In the genomic region with DNA sequence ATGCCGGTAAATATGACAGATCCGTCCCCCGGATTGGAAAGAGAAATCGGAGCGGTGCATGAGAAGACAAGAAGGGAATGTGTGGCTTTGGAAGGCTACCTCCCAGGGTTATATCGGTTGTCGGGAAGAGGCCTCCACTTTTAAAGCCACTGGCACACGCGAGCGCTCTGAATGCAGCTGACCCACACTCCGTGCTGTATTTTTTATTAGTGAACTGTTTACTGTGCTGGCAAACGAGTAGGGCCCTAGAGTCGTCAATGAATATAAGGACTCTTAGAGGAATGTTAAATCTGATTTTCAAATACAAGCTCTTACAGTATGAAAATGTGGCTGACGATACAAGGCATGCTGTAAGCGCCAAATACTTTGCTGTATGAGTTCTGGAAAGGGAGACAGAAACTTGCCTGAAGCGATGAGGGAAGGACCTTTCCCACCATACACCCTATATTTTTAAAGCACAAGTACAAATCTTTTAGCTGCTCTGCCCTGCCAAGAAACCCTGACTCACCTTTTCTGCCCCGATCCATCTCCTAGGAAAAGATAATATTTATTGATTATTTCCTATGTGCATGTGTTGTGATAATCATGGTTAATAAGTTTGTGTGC, we compare ENCODE assay signal across 8 cellular contexts. TPM values are rescaled to one million over a fixed set of nuclear protein-coding genes. Genes with fewer than 3 reads are reported as not detected.
A peak's percentile ranks its signal among the peaks of the same experiment; 100 is the strongest.
DNase-seq lines count a peak whose midpoint lies in the region; ATAC-seq, FAIRE-seq and TF ChIP-seq lines count a peak whose summit lies in the region.

No MANE protein-coding gene starts in this region.

- H3K27me3 Mint-ChIP-seq in CD8-positive, alpha-beta memory T cell = peaks cover 0 to 1% of the 10 kb centered on the region in 2 donors
- H3K27me3 Mint-ChIP-seq in astrocyte (ENCODE audit: low read depth, unreplicated experiment) = no peaks in the 10 kb centered on the region

- peaks cover 21 to 44% (median 38%) of the 10 kb centered on the region in 3 donors for H3K4me1 Mint-ChIP-seq in CD8-positive, alpha-beta memory T cell
- H3K4me1 Mint-ChIP-seq in astrocyte (ENCODE audit: low read depth, unreplicated experiment) = peaks cover 11% of the 10 kb centered on the region

- H3K27ac Mint-ChIP-seq in CD8-positive, alpha-beta memory T cell = peak overlapping the region; percentile 86 to 98 (median 94)
- H3K27ac Mint-ChIP-seq in astrocyte (ENCODE audit: unreplicated experiment) = peak overlapping the region; percentile 88

- CTCF ChIA-PET in CD8-positive, alpha-beta memory T cell (lab: Charles Lee) = interaction anchor here (0.6 to 7.1 kb wide), 11 partner anchors 9 to 196 kb away, joined by 3 to 93 read pairs (median 4); partner anchors contain the start of genes MOB1B, RUFY3 and UTP3

- H3K9me3 ChIP-seq in CD8-positive, alpha-beta memory T cell (ENCODE audit: low read length) = no peaks in the 10 kb centered on the region
- H3K9me3 ChIP-seq in astrocyte (ENCODE audit: insufficient read depth, low read depth, low read length) = no peaks in the 10 kb centered on the region

- H3K79me2 ChIP-seq in astrocyte (ENCODE audit: insufficient read depth, low read length) = peaks cover 49% of the 10 kb centered on the region

- peak overlapping the region; percentile 87 to 99 (median 94) for H3K4me3 Mint-ChIP-seq in CD8-positive, alpha-beta memory T cell
- H3K4me3 Mint-ChIP-seq in astrocyte (ENCODE audit: unreplicated experiment) = peak overlapping the region; percentile 93

- no peak for FAIRE-seq in astrocyte (lab: Jason Lieb, UNC)

- H3K36me3 Mint-ChIP-seq in CD8-positive, alpha-beta memory T cell = peaks cover 0 to 11% (median 0%) of the 10 kb centered on the region in 3 donors
- H3K36me3 Mint-ChIP-seq in astrocyte (ENCODE audit: low read depth, unreplicated experiment) = peaks cover 3% of the 10 kb centered on the region

- peaks cover 27% of the 10 kb centered on the region for H3K4me1 ChIP-seq in CD8-positive, alpha-beta memory T cell (ENCODE audit: insufficient read depth, low read length)
- H3K4me1 ChIP-seq in astrocyte (ENCODE audit: insufficient read depth, low read length) = peaks cover 29% of the 10 kb centered on the region

- ATAC-seq in HG03159 (IDR thresholded peaks at IDR 0.05; ENCODE audit: unreplicated experiment) = peak; percentile 0

- POLR2A ChIA-PET in CD8-positive, alpha-beta memory T cell (lab: Charles Lee) = interaction anchor here (0.7 to 4.3 kb wide), 10 partner anchors 13 to 481 kb away, joined by 3 to 60 read pairs (median 6); partner anchors contain the start of genes GRSF1, MOB1B, RUFY3 and UTP3

- peak overlapping the region; percentile 43 for H2AFZ ChIP-seq in astrocyte (ENCODE audit: low read depth, low read length)

- H3K4me2 ChIP-seq in astrocyte (ENCODE audit: low read length) = peak overlapping the region; percentile 91

- H4K20me1 ChIP-seq in astrocyte (ENCODE audit: insufficient read depth, low read length) = peaks cover 6% of the 10 kb centered on the region

- no peaks in the 10 kb centered on the region for H3K27me3 ChIP-seq in CD8-positive, alpha-beta memory T cell (ENCODE audit: insufficient read depth, low read length, poor library complexity, severe bottlenecking)
- H3K27me3 ChIP-seq in astrocyte (ENCODE audit: insufficient read depth, low read length) (no peaks in the 10 kb centered on the region), kidney epithelial cell (ENCODE audit: control insufficient read depth, insufficient read depth, low read length) (no peaks in the 10 kb centered on the region)

- no peak for TF ChIP-seq CTCF in astrocyte (IDR thresholded peaks at IDR 0.05; ENCODE audit: insufficient read depth, low read depth, low read length)
- no peak for TF ChIP-seq CTCF in kidney epithelial cell (IDR thresholded peaks at IDR 0.05; ENCODE audit: insufficient read depth, low read length, poor library complexity, severe bottlenecking)

- peak overlapping the region; percentile 83 for H3K9ac ChIP-seq in astrocyte (ENCODE audit: low read length)

- H3K27ac ChIP-seq in CD8-positive, alpha-beta memory T cell (ENCODE audit: low read depth, low read length) = peak overlapping the region; percentile 71
- H3K27ac ChIP-seq in astrocyte (ENCODE audit: low read depth, low read length) (peak overlapping the region; percentile 80), temporal lobe (ENCODE audit: low read depth, low read length) (peak overlapping the region; percentile 13)

- no peaks in the 10 kb centered on the region for H3K9me3 Mint-ChIP-seq in CD8-positive, alpha-beta memory T cell
- no peaks in the 10 kb centered on the region for H3K9me3 Mint-ChIP-seq in astrocyte (ENCODE audit: unreplicated experiment)

- no peak for DNase-seq in CD8-positive, alpha-beta memory T cell
- DNase-seq in astrocyte (ENCODE audit: low read depth) (peak; percentile 58), kidney epithelial cell (ENCODE audit: low read depth) (no peak), CD1c-positive myeloid dendritic cell (ENCODE audit: extremely low spot score) (no peak), NCI-H1694 (lab: John Stamatoyannopoulos, UW) (no peak)
- DNase-seq in activated CD4-positive, alpha-beta T cell treated with anti-CD3 and anti-CD28 coated beads for 48 hours = no peak

- H3K4me3 ChIP-seq in CD8-positive, alpha-beta memory T cell (ENCODE audit: low read length) = peak overlapping the region; percentile 68
- H3K4me3 ChIP-seq in astrocyte (ENCODE audit: insufficient read depth, low read depth, low read length) (peak overlapping the region; percentile 72), kidney epithelial cell (ENCODE audit: low read depth, low read length) (peak overlapping the region; percentile 56)

- H3K36me3 ChIP-seq in CD8-positive, alpha-beta memory T cell (ENCODE audit: insufficient read depth, low read length) = no peaks in the 10 kb centered on the region
- H3K36me3 ChIP-seq in astrocyte (ENCODE audit: insufficient read depth, low read length) (no peaks in the 10 kb centered on the region), kidney epithelial cell (ENCODE audit: control insufficient read depth, insufficient read depth, low read length) (no peaks in the 10 kb centered on the region)

RNA-seq across cellular contexts. Expression of gene RUFY3, which starts 15.8 kb away (rescaled TPM):
- 10 to 100 TPM; 13.8 to 14.8 TPM for total RNA-seq in CD8-positive, alpha-beta memory T cell
- polyA plus RNA-seq in CD8-positive, alpha-beta memory T cell = 10.4 TPM
- 51.9 and 57.5 TPM in 2 replicates for total RNA-seq in astrocyte
- 31.1 and 35.6 TPM in 2 replicates for total RNA-seq in kidney epithelial cell
- total RNA-seq in temporal lobe = 387 TPM

RNA-seq across cellular contexts. Expression of gene UTP3, which starts 17.6 kb away (rescaled TPM):
- 10 to 100 TPM; 42.5 to 43.4 TPM for total RNA-seq in CD8-positive, alpha-beta memory T cell
- 14.9 TPM for polyA plus RNA-seq in CD8-positive, alpha-beta memory T cell
- 34.9 and 37.0 TPM in 2 replicates for total RNA-seq in astrocyte
- total RNA-seq in kidney epithelial cell = 24.5 and 25.3 TPM in 2 replicates
- 17.0 TPM for total RNA-seq in temporal lobe

RNA-seq across cellular contexts. Expression of gene JCHAIN, which starts 39.7 kb away (rescaled TPM):
- not detected for total RNA-seq in CD8-positive, alpha-beta memory T cell
- not detected for polyA plus RNA-seq in CD8-positive, alpha-beta memory T cell
- total RNA-seq in astrocyte (not detected in 2 replicates), kidney epithelial cell (not detected in 2 replicates), temporal lobe (not detected)

Comparison
In these comparisons a context has a peak if more than half of its experiments do, and no peak if none do; other contexts are left out.
1. H3K27ac ChIP-seq: peak in every context shown above with its lines; median percentile 80 in astrocyte; 71 in CD8-positive, alpha-beta memory T cell; 13 in temporal lobe.